In genomic region chr4:80388284-80388607, GRCh38 we compare ENCODE assay signal across 31 cellular contexts. TPM values are rescaled to one million over a fixed set of nuclear protein-coding genes. Genes with fewer than 3 reads are reported as not detected.
"Had no signal": no experiment of that assay in that cellular context is flagged by ENCODE, and none has a peak within 500 bp of the region (broad histone marks: within the 10 kb centered on the region; RNA-seq: fewer than 3 reads in every experiment).

No MANE protein-coding gene starts in this region.

- H3K36me3 Mint-ChIP-seq: naive thymus-derived CD8-positive, alpha-beta T cell; natural killer cell treated with Interleukin-12 subunit alpha and Interleukin-12 subunit beta and Interleukin-15 and Interleukin-18, amount 100 ng/mL, for 72 hours; neural progenitor cell; stimulated activated memory B cell treated with anti-CD40 and anti-IgM and Interleukin-4, amounts not matched to agents 10 μg/mL and 1 μg/mL and 100 μg/mL, for 72 hours; type B pancreatic cell had no signal

- H3K4me2 ChIP-seq: neural progenitor cell, smooth muscle cell had no signal

- ATAC-seq: naive thymus-derived CD8-positive, alpha-beta T cell; psoas muscle; stimulated activated naive CD8-positive, alpha-beta T cell treated with anti-CD3 and anti-CD28 coated beads, Interleukin-15, Interleukin-2, amounts not matched to agents 100 U/mL and 50 U/mL, for 24 hours had no signal

- H3K4me3 ChIP-seq: neural progenitor cell, ovary, psoas muscle, skin epidermis, smooth muscle cell, spleen, suprapubic skin, testis, tibial artery, transverse colon, upper lobe of right lung, uterus had no signal

- H2AFZ ChIP-seq: neural progenitor cell, parathyroid adenoma had no signal

- DNase-seq: naive thymus-derived CD8-positive, alpha-beta T cell; nephron progenitor cell; occipital lobe; ovary; spleen; stimulated activated CD4-positive, alpha-beta T cell treated with anti-CD3 and anti-CD28 coated beads, Interleukin-12 subunit alpha, Interleukin-12 subunit beta, amount 100 ng/mL, for 4 hours; stimulated activated CD4-positive, alpha-beta T cell treated with anti-CD3 and anti-CD28 coated beads, Interleukin-1b, Interleukin-23, amount 100 ng/mL, for 48 hours; stimulated activated CD4-positive, alpha-beta T cell treated with anti-CD3 and anti-CD28 coated beads, Interleukin-4, amount 100 ng/mL, for 1 hour; stimulated activated CD4-positive, alpha-beta T cell treated with anti-CD3 and anti-CD28 coated beads, Interleukin-4, amount 100 ng/mL, for 4 hours; stimulated activated CD8-positive, alpha-beta memory T cell treated with anti-CD3 and anti-CD28 coated beads, Interleukin-4, amount 100 ng/mL, for 48 hours; stimulated activated naive CD4-positive, alpha-beta T cell; stimulated activated naive CD8-positive, alpha-beta T cell treated with anti-CD3 and anti-CD28 coated beads, Interleukin-15, amount 100 ng/mL, for 72 hours; stimulated activated naive CD8-positive, alpha-beta T cell treated with anti-CD3 and anti-CD28 coated beads, Interleukin-15, Interleukin-2, amounts not matched to agents 100 U/mL and 50 U/mL, for 24 hours; substantia nigra; testis; tibial artery; transverse colon; uterus had no signal

- H3K27ac ChIP-seq: neural progenitor cell, ovary, parathyroid adenoma, psoas muscle, skin epidermis, spleen, suprapubic skin, testis, tibial artery, transverse colon, upper lobe of right lung, uterus had no signal

- H3K9me3 ChIP-seq: ovary, psoas muscle, suprapubic skin, testis, tibial artery, transverse colon, upper lobe of right lung, uterus had no signal

- H3K27ac Mint-ChIP-seq: natural killer cell treated with Interleukin-12 subunit alpha and Interleukin-12 subunit beta and Interleukin-15 and Interleukin-18, amount 100 ng/mL, for 72 hours; nephron progenitor cell; neural progenitor cell; progenitor cell of endocrine pancreas; stimulated activated memory B cell treated with anti-CD40 and anti-IgM and Interleukin-4, amounts not matched to agents 10 μg/mL and 1 μg/mL and 100 μg/mL, for 72 hours; stimulated activated naive CD8-positive, alpha-beta T cell treated with anti-CD3 and anti-CD28 coated beads, Interleukin-15, amount 100 ng/mL, for 72 hours; type B pancreatic cell had no signal

- H3K4me1 ChIP-seq: neural progenitor cell, parathyroid adenoma, psoas muscle, spleen, suprapubic skin, testis, tibial artery, transverse colon, upper lobe of right lung, uterus had no signal

- H3K4me3 Mint-ChIP-seq: naive thymus-derived CD8-positive, alpha-beta T cell; natural killer cell treated with Interleukin-12 subunit alpha and Interleukin-12 subunit beta and Interleukin-15 and Interleukin-18, amount 100 ng/mL, for 72 hours; nephron progenitor cell; neural progenitor cell; stimulated activated memory B cell treated with anti-CD40 and anti-IgM and Interleukin-4, amounts not matched to agents 10 μg/mL and 1 μg/mL and 100 μg/mL, for 72 hours; stimulated activated naive CD8-positive, alpha-beta T cell treated with anti-CD3 and anti-CD28 coated beads, Interleukin-15, amount 100 ng/mL, for 72 hours; type B pancreatic cell had no signal

- H3K27me3 ChIP-seq: neural progenitor cell, ovary, spleen, suprapubic skin, testis, tibial artery, transverse colon, upper lobe of right lung, uterus had no signal

- H3K27me3 Mint-ChIP-seq: naive thymus-derived CD8-positive, alpha-beta T cell; natural killer cell treated with Interleukin-12 subunit alpha and Interleukin-12 subunit beta and Interleukin-15 and Interleukin-18, amount 100 ng/mL, for 72 hours; progenitor cell of endocrine pancreas; stimulated activated memory B cell treated with anti-CD40 and anti-IgM and Interleukin-4, amounts not matched to agents 10 μg/mL and 1 μg/mL and 100 μg/mL, for 72 hours; stimulated activated naive CD8-positive, alpha-beta T cell treated with anti-CD3 and anti-CD28 coated beads, Interleukin-15, amount 100 ng/mL, for 72 hours; type B pancreatic cell had no signal

- H3K9me3 Mint-ChIP-seq: natural killer cell treated with Interleukin-12 subunit alpha and Interleukin-12 subunit beta and Interleukin-15 and Interleukin-18, amount 100 ng/mL, for 72 hours; neural progenitor cell; stimulated activated memory B cell treated with anti-CD40 and anti-IgM and Interleukin-4, amounts not matched to agents 10 μg/mL and 1 μg/mL and 100 μg/mL, for 72 hours; type B pancreatic cell had no signal

- H3K9ac ChIP-seq: neural progenitor cell, parathyroid adenoma had no signal

- H3K36me3 ChIP-seq: neural progenitor cell, ovary, spleen, suprapubic skin, tibial artery, transverse colon, upper lobe of right lung, uterus had no signal

- H3K4me1 Mint-ChIP-seq: naive thymus-derived CD8-positive, alpha-beta T cell; nephron progenitor cell; neural progenitor cell; stimulated activated memory B cell treated with anti-CD40 and anti-IgM and Interleukin-4, amounts not matched to agents 10 μg/mL and 1 μg/mL and 100 μg/mL, for 72 hours; stimulated activated naive CD8-positive, alpha-beta T cell treated with anti-CD3 and anti-CD28 coated beads, Interleukin-15, amount 100 ng/mL, for 72 hours had no signal

RNA-seq across cellular contexts. Expression of gene CFAP299, which starts 52.7 kb away (rescaled TPM):
- total RNA-seq: naive thymus-derived CD8-positive, alpha-beta T cell; natural killer cell treated with Interleukin-12 subunit alpha and Interleukin-12 subunit beta and Interleukin-15 and Interleukin-18, amount 100 ng/mL, for 72 hours; psoas muscle; right cardiac atrium; smooth muscle cell; spleen; suprapubic skin; transverse colon; upper lobe of right lung; urinary bladder had no signal
- polyA plus RNA-seq: psoas muscle, right cardiac atrium, smooth muscle cell, urinary bladder had no signal
